21 cellular contexts compared by ENCODE assay signal in genomic region chr2:35787302-35788031, GRCh38.
DNase-seq lines count a peak whose midpoint lies in the region; ATAC-seq and TF ChIP-seq lines count a peak whose summit lies in the region.
"Had no signal": no experiment of that assay in that cellular context is flagged by ENCODE, and none has a peak within 500 bp of the region (broad histone marks: within the 10 kb centered on the region; RNA-seq: fewer than 3 reads in every experiment).

No MANE protein-coding gene starts in this region.

- peak; percentile 24 for DNase-seq in NCI-H748 (lab: John Stamatoyannopoulos, UW; ENCODE audit: unreplicated experiment)
- DNase-seq in NCI-H748 treated with DMSO at 0.1 percent for 48 hours (lab: John Stamatoyannopoulos, UW): no peak
- peak; percentile 55 for DNase-seq in NB4 (ENCODE audit: low read depth)
- peak; percentile 51 for DNase-seq in mammary epithelial cell
- peak; percentile 4 for DNase-seq in mesenchymal stem cell
- no peak for DNase-seq in left ventricle myocardium inferior
- DNase-seq in globus pallidus (ENCODE audit: low spot score): no peak
- DNase-seq: activated CD4-positive, alpha-beta T cell treated with anti-CD3 and anti-CD28 coated beads for 1 hour; activated naive CD4-positive, alpha-beta T cell; activated T-cell treated with anti-CD3 and anti-CD28 coated beads, Interleukin-2, amount 50 U/mL, for 24 hours; adrenal gland; BE2C; H7; heart right ventricle; NCI-H1436 treated with DMSO at 0.1 percent for 48 hours; NCI-H2171 treated with DMSO at 0.1 percent for 48 hours; NCI-H524 treated with DMSO at 0.1 percent for 48 hours; psoas muscle; SIG-M5 had no signal

- no peak overlapping the region for H3K18ac ChIP-seq in mesenchymal stem cell (ENCODE audit: low read depth in 1 of 2, low read length in 2 of 2)

- no peaks in the 10 kb centered on the region for H3K36me3 ChIP-seq in mammary epithelial cell (ENCODE audit: insufficient read depth, low read length)
- no peaks in the 10 kb centered on the region for H3K36me3 ChIP-seq in mesenchymal stem cell (ENCODE audit: control insufficient read depth in 1 of 2, insufficient read depth in 2 of 2, low read depth in 1 of 2, low read length in 2 of 2)
- H3K36me3 ChIP-seq in left ventricle myocardium inferior: no peaks in the 10 kb centered on the region
- H3K36me3 ChIP-seq: adrenal gland, BE2C, heart right ventricle had no signal

- H4K20me1 ChIP-seq in mammary epithelial cell (ENCODE audit: insufficient read depth, low read length): no peaks in the 10 kb centered on the region

- H3K4me1 ChIP-seq in mammary epithelial cell (ENCODE audit: insufficient read depth, low read length) (peaks cover 6% of the 10 kb centered on the region), mesenchymal stem cell (ENCODE audit: control insufficient read depth, insufficient read depth, low read depth, low read length) (no peaks in the 10 kb centered on the region), left ventricle myocardium inferior (no peaks in the 10 kb centered on the region)
- H3K4me1 ChIP-seq: adrenal gland, BE2C, heart right ventricle, psoas muscle had no signal

- H2BK120ac ChIP-seq in mesenchymal stem cell (ENCODE audit: low read depth, low read length): no peak overlapping the region

- ATAC-seq in GM19324 (IDR thresholded peaks at IDR 0.05; ENCODE audit: low FRiP score, unreplicated experiment): no peak
- ATAC-seq: heart right ventricle; psoas muscle; stimulated activated effector memory CD8-positive, alpha-beta T cell treated with anti-CD3 and anti-CD28 coated beads, Interleukin-12 subunit alpha, Interleukin-12 subunit beta, amount 100 ng/mL, for 72 hours had no signal

- no peaks in the 10 kb centered on the region for H3K79me2 ChIP-seq in mammary epithelial cell (ENCODE audit: insufficient read depth, low read length)

- intact Hi-C loops in mammary epithelial cell (cut with micrococcal nuclease) (no loop called here), left ventricle myocardium inferior (cut with micrococcal nuclease) (no loop called here)

- H3K23ac ChIP-seq in mesenchymal stem cell (ENCODE audit: low read length in 2 of 2): no peak overlapping the region

- no peaks in the 10 kb centered on the region for H3K27me3 ChIP-seq in mammary epithelial cell (ENCODE audit: insufficient read depth, low read length)
- no peaks in the 10 kb centered on the region for H3K27me3 ChIP-seq in mesenchymal stem cell (ENCODE audit: control insufficient read depth in 1 of 2, insufficient read depth in 1 of 2, low read length in 2 of 2)
- H3K27me3 ChIP-seq in left ventricle myocardium inferior (ENCODE audit: low read depth): no peaks in the 10 kb centered on the region
- H3K27me3 ChIP-seq: adrenal gland, BE2C, heart right ventricle had no signal

- H3K4me3 ChIP-seq in NB4 (ENCODE audit: low read depth, low read length) (no peak overlapping the region), mammary epithelial cell (replicated peaks in 1 of 3; ENCODE audit: insufficient read depth in 1 of 3, low read depth in 2 of 3, low read length in 3 of 3) (no peak overlapping the region), mesenchymal stem cell (ENCODE audit: insufficient read depth in 1 of 2, low read depth in 1 of 2, low read length in 2 of 2) (no peak overlapping the region), left ventricle myocardium inferior (no peak overlapping the region)
- H3K4me3 ChIP-seq: adrenal gland, heart right ventricle, psoas muscle had no signal

- no peak overlapping the region for H2BK15ac ChIP-seq in mesenchymal stem cell (ENCODE audit: low read depth, poor library complexity, severe bottlenecking)

- H2BK5ac ChIP-seq in mesenchymal stem cell (ENCODE audit: low read depth, low read length, poor library complexity, severe bottlenecking): no peak overlapping the region

- WGBS in mammary epithelial cell (ENCODE audit: low coverage, missing lambda C conversion rate): 39% methylated on average over 4 of the region's 4 CpGs
- WGBS in mesenchymal stem cell: 82% methylated on average over 4 of the region's 4 CpGs

- no peak overlapping the region for H3K4me2 ChIP-seq in mammary epithelial cell (ENCODE audit: insufficient read depth, low read depth, low read length)
- no peak overlapping the region for H3K4me2 ChIP-seq in mesenchymal stem cell (ENCODE audit: low read length, poor library complexity, severe bottlenecking)

- TF ChIP-seq POLR2A in NB4 (IDR thresholded peaks at IDR 0.05; ENCODE audit: extremely low read depth, insufficient read length): no peak

- no peak overlapping the region for H2BK12ac ChIP-seq in mesenchymal stem cell (ENCODE audit: low read length in 2 of 2)

- H2AFZ ChIP-seq in mammary epithelial cell (ENCODE audit: low read depth, low read length) (peak overlapping the region; percentile 26), mesenchymal stem cell (ENCODE audit: low read depth, low read length) (no peak overlapping the region)

- no peaks in the 10 kb centered on the region for H3K9me3 ChIP-seq in mammary epithelial cell (replicated peaks; ENCODE audit: insufficient read depth, low read length)
- peaks cover 12% of the 10 kb centered on the region for H3K9me3 ChIP-seq in mesenchymal stem cell (ENCODE audit: control insufficient read depth, low read length)
- peaks cover 5% of the 10 kb centered on the region for H3K9me3 ChIP-seq in left ventricle myocardium inferior (replicated peaks)
- H3K9me3 ChIP-seq: adrenal gland, BE2C, psoas muscle had no signal

- no peak overlapping the region for H3K27ac ChIP-seq in mammary epithelial cell (ENCODE audit: insufficient read depth, low read depth, low read length)
- H3K27ac ChIP-seq in mesenchymal stem cell (ENCODE audit: low read length, poor library complexity, severe bottlenecking): no peak overlapping the region
- no peak overlapping the region for H3K27ac ChIP-seq in left ventricle myocardium inferior (replicated peaks)
- H3K27ac ChIP-seq: adrenal gland, heart right ventricle, psoas muscle had no signal

- no peak overlapping the region for H4K91ac ChIP-seq in mesenchymal stem cell (ENCODE audit: low read length)

- BruUV-seq in mammary epithelial cell (replicated peaks; lab: Mats Ljungman, UMichigan): no TSS peak

- H3K14ac ChIP-seq in mesenchymal stem cell (ENCODE audit: low read length in 2 of 2): no peak overlapping the region

- in situ Hi-C loops in mammary epithelial cell (cut with MboI; ENCODE audit: low sequenced_read_pairs in 2 of 2): no loop called here

- CTCF ChIA-PET in mammary epithelial cell (lab: Charles Lee; ENCODE audit: low non-redundant PET): no interaction called here

- no peak overlapping the region for H2AK5ac ChIP-seq in mesenchymal stem cell (ENCODE audit: low read length, severe bottlenecking)

- no peaks in the 10 kb centered on the region for H3K79me1 ChIP-seq in mesenchymal stem cell (replicated peaks; ENCODE audit: low read length, poor library complexity, severe bottlenecking)

- H3K4ac ChIP-seq in mesenchymal stem cell (ENCODE audit: low read depth in 1 of 2, low read length in 2 of 2): no peak overlapping the region

- dilution Hi-C loops in mammary epithelial cell (cut with HindIII; ENCODE audit: low sequenced_read_pairs): no loop called here

- H3K9ac ChIP-seq in mammary epithelial cell (ENCODE audit: insufficient read depth, low read length): no peak overlapping the region
- H3K9ac ChIP-seq in mesenchymal stem cell (ENCODE audit: low read length): no peak overlapping the region

- no peak overlapping the region for H4K8ac ChIP-seq in mesenchymal stem cell (ENCODE audit: low read length)

- TF ChIP-seq CTCF in NB4 (IDR thresholded peaks at IDR 0.05; ENCODE audit: low read depth, low read length) (no peak), mammary epithelial cell (conservative IDR thresholded peaks at IDR 0.05 in 1 of 2, IDR thresholded peaks at IDR 0.05 in 1 of 2; ENCODE audit: extremely low read depth in 1 of 2, insufficient read depth in 1 of 2, low read depth in 1 of 2, low read length in 2 of 2) (no peak), left ventricle myocardium inferior (IDR thresholded peaks at IDR 0.05; ENCODE audit: borderline replicate concordance) (no peak)

Comparison
In these comparisons a context has a peak if more than half of its experiments do, and no peak if none do; other contexts are left out.
1. DNase-seq: peak in NCI-H748 (single experiment), NB4 (single experiment), mammary epithelial cell (single experiment) and mesenchymal stem cell (single experiment); none in NCI-H748 treated with DMSO at 0.1 percent for 48 hours (single experiment), left ventricle myocardium inferior (single experiment) and globus pallidus (single experiment).